12 cellular contexts compared by ENCODE assay signal in the genomic region with DNA sequence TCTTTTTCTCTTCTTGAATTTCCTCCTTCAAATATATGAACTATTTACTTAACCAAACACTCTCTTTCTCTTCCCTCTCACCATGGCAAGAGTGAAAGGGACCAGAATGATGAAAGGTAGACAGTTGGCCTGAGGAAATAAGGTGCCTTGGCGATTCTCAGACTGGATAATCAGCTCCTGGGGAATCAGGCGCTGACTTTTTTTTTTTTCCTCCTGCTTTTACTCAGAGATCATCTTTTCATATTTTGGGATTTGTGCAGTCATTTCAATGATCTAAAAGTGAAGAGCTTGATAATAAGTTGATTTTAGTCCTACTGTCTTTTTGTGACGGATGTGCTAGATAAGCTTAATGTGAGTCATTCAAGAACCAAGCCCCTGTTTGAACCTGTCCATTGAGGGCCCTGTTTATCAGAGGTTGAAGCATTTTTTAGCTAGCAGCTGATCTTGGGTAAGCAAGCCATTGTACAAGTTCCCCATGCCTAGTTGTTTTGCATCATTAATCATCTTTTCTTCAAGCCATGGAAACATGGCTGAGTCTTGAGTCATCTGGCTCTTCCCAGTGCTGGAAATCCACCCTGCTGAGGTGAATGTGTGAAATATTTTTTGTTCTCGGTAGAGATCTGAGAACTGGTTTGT. TPM values are rescaled to one million over a fixed set of nuclear protein-coding genes. Genes with fewer than 3 reads are reported as not detected.
DNase-seq lines count a peak whose midpoint lies in the region; ATAC-seq and TF ChIP-seq lines count a peak whose summit lies in the region.
"Had no signal": no experiment of that assay in that cellular context is flagged by ENCODE, and none has a peak within 500 bp of the region (broad histone marks: within the 10 kb centered on the region; RNA-seq: fewer than 3 reads in every experiment).

No MANE protein-coding gene starts in this region.

- no peak overlapping the region for H3K9ac ChIP-seq in PC-3 (ENCODE audit: low read length)

- DNase-seq in GM04504 (ENCODE audit: low read depth) (peak; percentile 60), PC-3 (peak; percentile 86), epithelial cell of proximal tubule (ENCODE audit: low read depth) (peak; percentile 97), psoas muscle (no peak), GM13976 (ENCODE audit: low spot score) (no peak), NOMO-1 treated with DMSO at 0.1 percent for 48 hours (lab: John Stamatoyannopoulos, UW; ENCODE audit: unreplicated experiment) (no peak)
- no peak for DNase-seq in central memory CD4-positive, alpha-beta T cell
- DNase-seq: activated naive CD8-positive, alpha-beta T cell treated with anti-CD3 and anti-CD28 coated beads for 36 hours; lower lobe of right lung; NCI-H1105; T-helper 1 cell had no signal

- H3K4me1 ChIP-seq in PC-3 (ENCODE audit: insufficient read depth, low read length) (peaks cover 38% of the 10 kb centered on the region), psoas muscle (peaks cover 38% of the 10 kb centered on the region)

- CTCF ChIA-PET in PC-3 (lab: Charles Lee) = no interaction called here

- H4K20me1 ChIP-seq in PC-3 (ENCODE audit: low read length) = no peaks in the 10 kb centered on the region

- BruUV-seq in PC-3 (replicated peaks; lab: Mats Ljungman, UMichigan) = no TSS peak

- TF ChIP-seq CTCF in PC-3 (conservative IDR thresholded peaks at IDR 0.05; ENCODE audit: low read depth, low read length) = no peak
- no peak for TF ChIP-seq CTCF in epithelial cell of proximal tubule (conservative IDR thresholded peaks at IDR 0.05; ENCODE audit: low read depth, low read length)
- TF ChIP-seq CTCF in psoas muscle (IDR thresholded peaks at IDR 0.05) = no peak
- TF ChIP-seq CTCF in GM13976 (IDR thresholded peaks at IDR 0.05; ENCODE audit: borderline replicate concordance, control extremely low read depth, extremely low read depth, insufficient read depth, missing control alignments) = no peak

- WGBS in psoas muscle, 3 donors = 73 to 80% (median 76%) methylated on average over 4 of the region's 4 CpGs

- H3K79me2 ChIP-seq in PC-3 (ENCODE audit: low read length) = peaks cover 62% of the 10 kb centered on the region

- intact Hi-C loops in PC-3 (cut with micrococcal nuclease) = no loop called here
- intact Hi-C loops in psoas muscle (cut with DNase I) = no loop called here

- no peaks in the 10 kb centered on the region for H3F3A ChIP-seq in PC-3 (ENCODE audit: low read length, unreplicated experiment)

- H3K4me3 ChIP-seq in PC-3 (ENCODE audit: low read length) (no peak overlapping the region), epithelial cell of proximal tubule (ENCODE audit: low read depth, low read length) (no peak overlapping the region), psoas muscle (no peak overlapping the region)
- H3K4me3 ChIP-seq: lower lobe of right lung had no signal

- ATAC-seq in PC-3 (peak; percentile 60), psoas muscle (peak; percentile 61 to 80 (median 76)), GM18870 (IDR thresholded peaks at IDR 0.05; ENCODE audit: unreplicated experiment) (no peak)

- H3K27me3 ChIP-seq in PC-3 (ENCODE audit: low read length) (no peaks in the 10 kb centered on the region), psoas muscle (ENCODE audit: insufficient read depth in 3 of 3, low read length in 2 of 3) (no peaks in the 10 kb centered on the region)

- 0 out of 2 replicates have a peak overlapping the region, but pooled peaks have one; percentile 1 for H3K27ac ChIP-seq in PC-3 (ENCODE audit: low read length)
- H3K27ac ChIP-seq in psoas muscle = no peak overlapping the region
- H3K27ac ChIP-seq: lower lobe of right lung had no signal

- H3K36me3 ChIP-seq in PC-3 (ENCODE audit: low read depth, low read length) = no peaks in the 10 kb centered on the region
- H3K36me3 ChIP-seq in psoas muscle (ENCODE audit: insufficient read depth in 1 of 2, low read depth in 1 of 2) = no peaks in the 10 kb centered on the region
- H3K36me3 ChIP-seq: lower lobe of right lung had no signal

- no peak overlapping the region for H2AFZ ChIP-seq in PC-3 (ENCODE audit: low read length)

- H3K9me2 ChIP-seq in PC-3 (replicated peaks; ENCODE audit: low read length) = no peaks in the 10 kb centered on the region

- POLR2A ChIA-PET in PC-3 (lab: Charles Lee; ENCODE audit: unreplicated experiment) = interaction anchor here (0.5 kb wide), 1 partner anchor 63 kb away, joined by 5 read pairs; no protein-coding TSS in a partner anchor

- peak overlapping the region; percentile 23 for H3K4me2 ChIP-seq in PC-3 (ENCODE audit: low read length)

- in situ Hi-C loops in GM13976 (cut with MboI; ENCODE audit: low sequenced_read_pairs, unreplicated experiment) = no loop called here

- H3K9me3 ChIP-seq in PC-3 (ENCODE audit: low read length) (no peaks in the 10 kb centered on the region), psoas muscle (no peaks in the 10 kb centered on the region)
- H3K9me3 ChIP-seq: lower lobe of right lung had no signal

RNA-seq across cellular contexts. Expression of gene ITSN1, which starts 40.8 kb away (rescaled TPM):
- total RNA-seq in PC-3 (2014; rRNA removed) (19.9 and 45.6 TPM in 2 replicates), epithelial cell of proximal tubule (24.5 and 30.3 TPM in 2 replicates), psoas muscle (10 to 100 TPM; 18.1 to 43.8 (median 24.7) TPM)
- 10 to 100 TPM in 1 of 3 donors, 1 to 10 TPM in 2; 9.3 to 24.3 (median 9.8) TPM for polyA plus RNA-seq in psoas muscle

RNA-seq across cellular contexts. Expression of gene CRYZL1, which starts 41.6 kb away (rescaled TPM):
- 12.4 and 16.6 TPM in 2 replicates for total RNA-seq in PC-3 (2014; rRNA removed)
- total RNA-seq in epithelial cell of proximal tubule = 15.5 and 27.2 TPM in 2 replicates
- total RNA-seq in psoas muscle = 10 to 100 TPM; 14.0 to 22.6 (median 18.8) TPM
- polyA plus RNA-seq in psoas muscle = 10 to 100 TPM; 12.8 to 37.7 (median 15.7) TPM

Comparison
In these comparisons a context has a peak if more than half of its experiments do, and no peak if none do; other contexts are left out.
1. DNase-seq: peak in GM04504 (single experiment), PC-3 (single experiment) and epithelial cell of proximal tubule (single experiment); none in psoas muscle (0 of 2), GM13976 (single experiment), NOMO-1 treated with DMSO at 0.1 percent for 48 hours (single experiment) and central memory CD4-positive, alpha-beta T cell (single experiment).